In genomic region chr12:28535216-28535615, GRCh38 we compare ENCODE assay signal across 17 cellular contexts.
DNase-seq lines count a peak whose midpoint lies in the region; ATAC-seq, FAIRE-seq and TF ChIP-seq lines count a peak whose summit lies in the region.
"Had no signal": no experiment of that assay in that cellular context is flagged by ENCODE, and none has a peak within 500 bp of the region (broad histone marks: within the 10 kb centered on the region; RNA-seq: fewer than 3 reads in every experiment).

No MANE protein-coding gene starts in this region.

- H3K4me1 ChIP-seq in PC-3 (ENCODE audit: insufficient read depth, low read length): peaks cover 17% of the 10 kb centered on the region
- H3K4me1 ChIP-seq in trophoblast cell (ENCODE audit: control insufficient read depth in 1 of 2, insufficient read depth in 2 of 2, low read length in 2 of 2): no peaks in the 10 kb centered on the region
- H3K4me1 ChIP-seq in HepG2 (ENCODE audit: insufficient read depth, low read length): no peaks in the 10 kb centered on the region

- peaks cover 6% of the 10 kb centered on the region for H3K4me1 Mint-ChIP-seq in mesothelial cell of epicardium
- H3K4me1 Mint-ChIP-seq: neural crest cell had no signal

- H3K4ac ChIP-seq in trophoblast cell (ENCODE audit: low read depth, low read length): no peak overlapping the region

- CTCF ChIA-PET in PC-3 (lab: Charles Lee) (interaction anchor here (0.6 kb wide), 1 partner anchor 296 kb away, joined by 3 read pairs; no protein-coding TSS in a partner anchor), HepG2 (lab: Yijun Ruan, JAX; ENCODE audit: low intra/inter-chr PET ratio, low total read pairs) (no interaction called here)

- H3K14ac ChIP-seq in trophoblast cell (ENCODE audit: low read length): no peak overlapping the region

- no peak for TF ChIP-seq RAD21 in HepG2 (CRISPR knock-in tag; IDR thresholded peaks at IDR 0.05)

- no peaks in the 10 kb centered on the region for H3K79me1 ChIP-seq in trophoblast cell (ENCODE audit: low read length)

- no peak for TF ChIP-seq EP300 in HepG2 (IDR thresholded peaks at IDR 0.05; ENCODE audit: low read depth in 2 of 2, low read length in 2 of 2)
- TF ChIP-seq EP300 in HepG2 (CRISPR knock-in tag; IDR thresholded peaks at IDR 0.05; ENCODE audit: borderline replicate concordance): no peak

- no CpG with 5 or more reads among the region's 2 CpGs for WGBS in trophoblast cell (ENCODE audit: extremely low coverage, insufficient coverage, insufficient read length)
- WGBS in HepG2 (ENCODE audit: low lambda C conversion rate): 61% methylated on average over 2 of the region's 2 CpGs

- POLR2A ChIA-PET in PC-3 (lab: Charles Lee; ENCODE audit: unreplicated experiment): no interaction called here
- POLR2A ChIA-PET in HepG2 (lab: Yijun Ruan, JAX): no interaction called here

- H3K27ac ChIP-seq in PC-3 (ENCODE audit: low read length): no peak overlapping the region
- H3K27ac ChIP-seq in trophoblast cell (ENCODE audit: low read depth, low read length): no peak overlapping the region
- H3K27ac ChIP-seq in HepG2 (ENCODE audit: extremely low read length, insufficient read depth, low read length): no peak overlapping the region
- H3K27ac ChIP-seq: heart left ventricle, WERI-Rb-1 had no signal

- H3K79me2 ChIP-seq in PC-3 (ENCODE audit: low read length) (no peaks in the 10 kb centered on the region), trophoblast cell (ENCODE audit: control insufficient read depth, insufficient read depth, low read length, poor library complexity) (no peaks in the 10 kb centered on the region), HepG2 (ENCODE audit: insufficient read depth, low read length) (no peaks in the 10 kb centered on the region)

- intact Hi-C loops in PC-3 (cut with micrococcal nuclease) (no loop called here), HepG2 (cut with micrococcal nuclease; ENCODE audit: unreplicated experiment) (no loop called here)

- no peak for FAIRE-seq in HepG2 (lab: Jason Lieb, UNC)
- FAIRE-seq: D721Med, small intestine had no signal

- H3K27me3 ChIP-seq in PC-3 (ENCODE audit: low read length) (no peaks in the 10 kb centered on the region), trophoblast cell (ENCODE audit: insufficient read depth, low read length) (no peaks in the 10 kb centered on the region), HepG2 (ENCODE audit: control insufficient read depth in 1 of 2, insufficient read depth in 2 of 2, low read length in 2 of 2) (no peaks in the 10 kb centered on the region)
- H3K27me3 ChIP-seq: heart left ventricle had no signal

- peaks cover 4% of the 10 kb centered on the region for H3K9me3 Mint-ChIP-seq in mesothelial cell of epicardium
- H3K9me3 Mint-ChIP-seq: IgD-negative memory B cell, neural crest cell had no signal

- H3K4me2 ChIP-seq in PC-3 (ENCODE audit: low read length): no peak overlapping the region; the same call in 1 of the 2 replicates
- H3K4me2 ChIP-seq in trophoblast cell (ENCODE audit: low read length): no peak overlapping the region
- H3K4me2 ChIP-seq in HepG2 (ENCODE audit: low read depth, low read length): no peak overlapping the region

- H3K36me3 Mint-ChIP-seq in mesothelial cell of epicardium: peaks cover 6% of the 10 kb centered on the region

- no peaks in the 10 kb centered on the region for H3K9me3 ChIP-seq in PC-3 (ENCODE audit: low read length)
- H3K9me3 ChIP-seq in trophoblast cell (ENCODE audit: insufficient read depth, low read depth, low read length): no peaks in the 10 kb centered on the region
- H3K9me3 ChIP-seq in HepG2 (ENCODE audit: low read length): no peaks in the 10 kb centered on the region

- no peaks in the 10 kb centered on the region for H4K20me1 ChIP-seq in PC-3 (ENCODE audit: low read length)
- no peaks in the 10 kb centered on the region for H4K20me1 ChIP-seq in HepG2 (ENCODE audit: insufficient read depth, low read length)

- no peaks in the 10 kb centered on the region for H3F3A ChIP-seq in PC-3 (ENCODE audit: low read length, unreplicated experiment)

- no peak overlapping the region for H3K27ac Mint-ChIP-seq in mesothelial cell of epicardium
- H3K27ac Mint-ChIP-seq: IgD-negative memory B cell had no signal

- peak; percentile 4 for DNase-seq in Daoy (ENCODE audit: low read depth)
- peak; percentile 57 for DNase-seq in PC-3
- peak; percentile 10 for DNase-seq in epithelial cell of esophagus (ENCODE audit: low read depth)
- peak; percentile 2 to 49 for DNase-seq in trophoblast cell
- no peak for DNase-seq in central memory CD4-positive, alpha-beta T cell
- no peak for DNase-seq in HepG2 (ENCODE audit: low spot score)
- no peak for DNase-seq in T-helper 1 cell
- DNase-seq in mesothelial cell of epicardium (ENCODE audit: low spot score in 2 of 2, unreplicated experiment in 2 of 2): no peak
- DNase-seq: heart left ventricle, NCI-H1694 treated with DMSO at 0.1 percent for 48 hours, NCI-H774, SHP77, small intestine, WERI-Rb-1 had no signal

- no peak overlapping the region for H3K9ac ChIP-seq in PC-3 (ENCODE audit: low read length)
- H3K9ac ChIP-seq in trophoblast cell (ENCODE audit: low read length): no peak overlapping the region
- H3K9ac ChIP-seq in HepG2 (ENCODE audit: insufficient read depth, low read depth, low read length): no peak overlapping the region

- H4K91ac ChIP-seq in trophoblast cell (ENCODE audit: low read depth, low read length): no peak overlapping the region

- H2AK5ac ChIP-seq in trophoblast cell (ENCODE audit: low read length): no peak overlapping the region

- H2BK5ac ChIP-seq in trophoblast cell (ENCODE audit: low read depth, low read length, poor library complexity): no peak overlapping the region

- BruUV-seq in PC-3 (replicated peaks; lab: Mats Ljungman, UMichigan) (no TSS peak), HepG2 (replicated peaks; lab: Mats Ljungman, UMichigan) (no TSS peak)

- H3K36me3 ChIP-seq in PC-3 (ENCODE audit: low read depth, low read length): no peaks in the 10 kb centered on the region
- no peaks in the 10 kb centered on the region for H3K36me3 ChIP-seq in trophoblast cell (ENCODE audit: control insufficient read depth in 1 of 2, insufficient read depth in 2 of 2, low read length in 2 of 2)
- no peaks in the 10 kb centered on the region for H3K36me3 ChIP-seq in HepG2 (replicated peaks in 1 of 2; ENCODE audit: control insufficient read depth in 1 of 2, insufficient read depth in 2 of 2, low read length in 2 of 2)
- H3K36me3 ChIP-seq: heart left ventricle, WERI-Rb-1 had no signal

- no peak overlapping the region for H3K18ac ChIP-seq in trophoblast cell (ENCODE audit: low read length)

- no peak overlapping the region for H3K4me3 Mint-ChIP-seq in mesothelial cell of epicardium
- H3K4me3 Mint-ChIP-seq: IgD-negative memory B cell, neural crest cell had no signal

- no peaks in the 10 kb centered on the region; the same call in 1 of the 2 replicates for H3K9me2 ChIP-seq in PC-3 (replicated peaks; ENCODE audit: low read length)

- H3K23ac ChIP-seq in trophoblast cell (ENCODE audit: low read length): no peak overlapping the region

- no peak overlapping the region for H4K12ac ChIP-seq in trophoblast cell (ENCODE audit: low read depth, low read length)

- ATAC-seq in PC-3 (peak; percentile 74), HepG2 (no peak)
- ATAC-seq: heart left ventricle had no signal

- H3K4me3 ChIP-seq in PC-3 (ENCODE audit: low read length): no peak overlapping the region
- no peak overlapping the region for H3K4me3 ChIP-seq in epithelial cell of esophagus (ENCODE audit: low read length)
- H3K4me3 ChIP-seq in trophoblast cell (ENCODE audit: low read depth, low read length): no peak overlapping the region
- no peak overlapping the region for H3K4me3 ChIP-seq in HepG2 (replicated peaks in 1 of 3; ENCODE audit: insufficient read depth in 1 of 3, low read depth in 2 of 3, low read length in 3 of 3)
- H3K4me3 ChIP-seq: heart left ventricle had no signal

- no peak for TF ChIP-seq POLR2A in HepG2 (IDR thresholded peaks at IDR 0.05; ENCODE audit: insufficient read depth in 1 of 2, low read depth in 2 of 2, low read length in 2 of 2)

- H2BK12ac ChIP-seq in trophoblast cell (ENCODE audit: low read length): no peak overlapping the region

- H4K8ac ChIP-seq in trophoblast cell (ENCODE audit: low read depth, low read length): no peak overlapping the region

- TF ChIP-seq CTCF in PC-3 (conservative IDR thresholded peaks at IDR 0.05; ENCODE audit: low read depth, low read length): no peak
- no peak for TF ChIP-seq CTCF in epithelial cell of esophagus (IDR thresholded peaks at IDR 0.05; ENCODE audit: insufficient read depth, low read depth, low read length, missing control alignments)
- TF ChIP-seq CTCF in HepG2 (CRISPR knock-in tag; IDR thresholded peaks at IDR 0.05): no peak
- TF ChIP-seq CTCF in mesothelial cell of epicardium (IDR thresholded peaks at IDR 0.05; ENCODE audit: unreplicated experiment): no peak

- in situ Hi-C loops in HepG2 (cut with HindIII; ENCODE audit: extremely low pct_ligation_motif_present, low pct_unique_long_range_greater_than_20kb): no loop called here

- H2AFZ ChIP-seq in PC-3 (ENCODE audit: low read length) (no peak overlapping the region), trophoblast cell (ENCODE audit: insufficient read depth, low read length, poor library complexity) (no peak overlapping the region), HepG2 (ENCODE audit: low read length) (no peak overlapping the region)

- H2BK120ac ChIP-seq in trophoblast cell (ENCODE audit: insufficient read depth, low read length, poor library complexity): no peak overlapping the region

- no peaks in the 10 kb centered on the region for H3K27me3 Mint-ChIP-seq in mesothelial cell of epicardium (ENCODE audit: low read depth)
- H3K27me3 Mint-ChIP-seq: IgD-negative memory B cell had no signal

TF ChIP-seq in HepG2, 621 proteins besides CTCF, POLR2A, EP300 and RAD21 (continues in another document):
- no peak for TF ChIP-seq ATF4 (CRISPR knock-in tag; IDR thresholded peaks at IDR 0.05)
- no peak for TF ChIP-seq YY1 (IDR thresholded peaks at IDR 0.05; ENCODE audit: insufficient read depth, insufficient replicate concordance, low read depth, low read length)

Comparison
In these comparisons a context has a peak if more than half of its experiments do, and no peak if none do; other contexts are left out.
1. DNase-seq: peak in Daoy (single experiment), PC-3 (single experiment), epithelial cell of esophagus (single experiment) and trophoblast cell (2 of 2); none in central memory CD4-positive, alpha-beta T cell (single experiment), HepG2 (single experiment), T-helper 1 cell (0 of 5) and mesothelial cell of epicardium (0 of 2).